Comparison of ENCODE assay signal across 29 cellular contexts in genomic region chr6:106770663-106771062, GRCh38.
"Had no signal": no experiment of that assay in that cellular context is flagged by ENCODE, and none has a peak within 500 bp of the region (broad histone marks: within the 10 kb centered on the region; RNA-seq: fewer than 3 reads in every experiment).

No MANE protein-coding gene starts in this region.

- H3K4me3 ChIP-seq: stomach, suprapubic skin, testis, thoracic aorta, thyroid gland, tibial artery, tibial nerve, transverse colon, upper lobe of left lung, upper lobe of right lung, uterus, vagina had no signal

- H3K27me3 Mint-ChIP-seq: stimulated activated memory B cell treated with anti-CD40 and anti-IgM and Interleukin-4, amounts not matched to agents 10 μg/mL and 1 μg/mL and 100 μg/mL, for 72 hours; stimulated activated naive B cell treated with anti-CD40 and anti-IgM and Interleukin-4, amounts not matched to agents 10 μg/mL and 1 μg/mL and 100 μg/mL, for 72 hours; type B pancreatic cell had no signal

- H3K36me3 ChIP-seq: stomach, suprapubic skin, thoracic aorta, thyroid gland, tibial artery, tibial nerve, transverse colon, upper lobe of left lung, upper lobe of right lung, uterus, vagina had no signal

- H3K27me3 ChIP-seq: stomach, suprapubic skin, testis, thyroid gland, tibial artery, tibial nerve, transverse colon, upper lobe of left lung, upper lobe of right lung, uterus, vagina had no signal

- H3K36me3 Mint-ChIP-seq: stimulated activated effector memory CD8-positive, alpha-beta T cell treated with anti-CD3 and anti-CD28 coated beads, Interleukin-12 subunit alpha, Interleukin-12 subunit beta, amount 100 ng/mL, for 72 hours; type B pancreatic cell had no signal

- H3K27ac ChIP-seq: stomach, suprapubic skin, testis, thoracic aorta, thyroid gland, tibial artery, tibial nerve, transverse colon, upper lobe of left lung, upper lobe of right lung, uterus, vagina had no signal

- FAIRE-seq: urothelium cell line had no signal

- H3K4me1 Mint-ChIP-seq: stimulated activated effector memory CD8-positive, alpha-beta T cell treated with anti-CD3 and anti-CD28 coated beads, Interleukin-12 subunit alpha, Interleukin-12 subunit beta, amount 100 ng/mL, for 72 hours; stimulated activated naive CD8-positive, alpha-beta T cell treated with anti-CD3 and anti-CD28 coated beads, Interleukin-15, amount 100 ng/mL, for 72 hours had no signal

- H3K27ac Mint-ChIP-seq: stimulated activated effector memory CD8-positive, alpha-beta T cell treated with anti-CD3 and anti-CD28 coated beads, Interleukin-12 subunit alpha, Interleukin-12 subunit beta, amount 100 ng/mL, for 72 hours; stimulated activated memory B cell treated with anti-CD40 and anti-IgM and Interleukin-4, amounts not matched to agents 10 μg/mL and 1 μg/mL and 100 μg/mL, for 72 hours; stimulated activated naive B cell treated with anti-CD40 and anti-IgM and Interleukin-4, amounts not matched to agents 10 μg/mL and 1 μg/mL and 100 μg/mL, for 72 hours; stimulated activated naive CD8-positive, alpha-beta T cell treated with anti-CD3 and anti-CD28 coated beads, Interleukin-15, amount 100 ng/mL, for 72 hours; stimulated activated naive CD8-positive, alpha-beta T cell treated with anti-CD3 and anti-CD28 coated beads, Interleukin-15, Interleukin-2, amounts not matched to agents 100 ng/mL and 50 ng/mL, for 24 hours; type B pancreatic cell had no signal

- ATAC-seq: stimulated activated effector memory CD8-positive, alpha-beta T cell treated with anti-CD3 and anti-CD28 coated beads, Interleukin-12 subunit alpha, Interleukin-12 subunit beta, amount 100 ng/mL, for 72 hours; stimulated activated memory B cell treated with anti-CD40 and anti-IgM and Interleukin-4, amounts not matched to agents 10 μg/mL and 1 μg/mL and 100 μg/mL, for 72 hours; stimulated activated naive B cell treated with anti-CD40 and anti-IgM and Interleukin-4, amounts not matched to agents 10 μg/mL and 1 μg/mL and 100 μg/mL, for 72 hours; stimulated activated naive CD8-positive, alpha-beta T cell treated with anti-CD3 and anti-CD28 coated beads, Interleukin-15, amount 100 ng/mL, for 72 hours; stimulated activated naive CD8-positive, alpha-beta T cell treated with anti-CD3 and anti-CD28 coated beads, Interleukin-15, Interleukin-2, amounts not matched to agents 100 U/mL and 50 U/mL, for 24 hours; upper lobe of right lung had no signal

- H3K9me3 ChIP-seq: testis, thoracic aorta, thyroid gland, upper lobe of right lung, uterus, vagina had no signal

- H3K9me3 Mint-ChIP-seq: stimulated activated effector memory CD8-positive, alpha-beta T cell treated with anti-CD3 and anti-CD28 coated beads, Interleukin-12 subunit alpha, Interleukin-12 subunit beta, amount 100 ng/mL, for 72 hours had no signal

- H3K4me3 Mint-ChIP-seq: stimulated activated effector memory CD8-positive, alpha-beta T cell treated with anti-CD3 and anti-CD28 coated beads, Interleukin-12 subunit alpha, Interleukin-12 subunit beta, amount 100 ng/mL, for 72 hours; stimulated activated memory B cell treated with anti-CD40 and anti-IgM and Interleukin-4, amounts not matched to agents 10 μg/mL and 1 μg/mL and 100 μg/mL, for 72 hours; stimulated activated naive B cell treated with anti-CD40 and anti-IgM and Interleukin-4, amounts not matched to agents 10 μg/mL and 1 μg/mL and 100 μg/mL, for 72 hours; stimulated activated naive CD8-positive, alpha-beta T cell treated with anti-CD3 and anti-CD28 coated beads, Interleukin-15, amount 100 ng/mL, for 72 hours; stimulated activated naive CD8-positive, alpha-beta T cell treated with anti-CD3 and anti-CD28 coated beads, Interleukin-15, Interleukin-2, amounts not matched to agents 100 ng/mL and 50 ng/mL, for 24 hours; type B pancreatic cell had no signal

- H3K4me1 ChIP-seq: testis, tibial nerve, transverse colon, upper lobe of left lung, upper lobe of right lung, uterus had no signal

- DNase-seq: stimulated activated CD4-positive, alpha-beta T cell treated with anti-CD3 and anti-CD28 coated beads, Interleukin-2, amount 100 ng/mL, for 48 hours; stimulated activated CD4-positive, alpha-beta T cell treated with anti-CD3 and anti-CD28 coated beads, Interleukin-4, amount 100 ng/mL, for 1 hour; stimulated activated CD4-positive, alpha-beta T cell treated with anti-CD3 and anti-CD28 coated beads, Interleukin-4, amount 100 ng/mL, for 24 hours; stimulated activated CD4-positive, alpha-beta T cell treated with anti-CD3 and anti-CD28 coated beads, Interleukin-4, amount 100 ng/mL, for 4 hours; stimulated activated CD8-positive, alpha-beta memory T cell treated with anti-CD3 and anti-CD28 coated beads, Interleukin-4, amount 100 ng/mL, for 48 hours; stimulated activated naive B cell treated with anti-CD40 and anti-IgM and Interleukin-4, amounts not matched to agents 10 μg/mL and 1 μg/mL and 100 μg/mL, for 72 hours; stimulated activated naive CD4-positive, alpha-beta T cell; stimulated activated naive CD4-positive, alpha-beta T cell treated with Interleukin-2 at 50 U/mL for 16 hours; stimulated activated naive CD8-positive, alpha-beta T cell treated with anti-CD3 and anti-CD28 coated beads, Interleukin-15, amount 100 ng/mL, for 72 hours; stimulated activated naive CD8-positive, alpha-beta T cell treated with anti-CD3 and anti-CD28 coated beads, Interleukin-15, Interleukin-2, amounts not matched to agents 100 U/mL and 50 U/mL, for 24 hours; stomach; substantia nigra; testis; thyroid gland; tibial artery; transverse colon; trophoblast cell; upper lobe of left lung; upper lobe of right lung; uterus had no signal
